In genomic region chr13:46086985-46087384, GRCh38 we compare ENCODE assay signal across 31 cellular contexts. TPM values are rescaled to one million over a fixed set of nuclear protein-coding genes. Genes with fewer than 3 reads are reported as not detected.
"Had no signal": no experiment of that assay in that cellular context is flagged by ENCODE, and none has a peak within 500 bp of the region (broad histone marks: within the 10 kb centered on the region; RNA-seq: fewer than 3 reads in every experiment).

No MANE protein-coding gene starts in this region.

- H3K27ac ChIP-seq: adrenal gland, body of pancreas, breast epithelium, RWPE1, SJCRH30 had no signal

- H3K4me1 ChIP-seq: adrenal gland, body of pancreas, breast epithelium, SJCRH30 had no signal

- FAIRE-seq: astrocyte, RCC 7860, TTC549 had no signal

- H3K9me3 ChIP-seq: adrenal gland, body of pancreas, breast epithelium, SJCRH30, SK-N-SH had no signal

- H3K27me3 ChIP-seq: adrenal gland, body of pancreas, breast epithelium, SJCRH30 had no signal

- H3K36me3 ChIP-seq: adrenal gland, breast epithelium, SJCRH30 had no signal

- H3K4me3 ChIP-seq: adrenal gland, body of pancreas, breast epithelium, SJCRH30 had no signal

- ATAC-seq: activated CD4-positive, alpha-beta T cell treated with anti-CD3 and anti-CD28 coated beads for 36 hours; activated CD4-positive, CD25-positive, alpha-beta regulatory T cell treated with anti-CD3 and anti-CD28 coated beads, Interleukin-2, amount 50 U/mL, for 24 hours; activated CD8-positive, alpha-beta T cell treated with anti-CD3 and anti-CD28 coated beads, Interleukin-2, amount 10 ng/mL, durations not matched to agents 7 days and 5 days; activated naive CD4-positive, alpha-beta T cell treated with anti-CD3 and anti-CD28 coated beads, Interleukin-2, amount 50 U/mL, for 72 hours; body of pancreas; PC-3; Right ventricle myocardium inferior had no signal

- DNase-seq: activated CD4-positive, alpha-beta T cell treated with anti-CD3 and anti-CD28 coated beads for 36 hours; activated CD4-positive, alpha-beta T cell treated with anti-CD3 and anti-CD28 coated beads, Interleukin-2, amount 10 ng/mL, durations not matched to agents 7 days and 5 days; activated CD4-positive, alpha-beta T cell treated with anti-CD3 and anti-CD28 coated beads, Interleukin-2, amount 50 U/mL, for 48 hours; activated CD8-positive, alpha-beta T cell treated with anti-CD3 and anti-CD28 coated beads, Interleukin-2, amount 10 ng/mL, durations not matched to agents 7 days and 5 days; activated gamma-delta T cell; activated naive CD4-positive, alpha-beta T cell treated with anti-CD3 and anti-CD28 coated beads for 36 hours; activated T-cell treated with anti-CD3 and anti-CD28 coated beads, Interleukin-2, amount 50 U/mL, for 24 hours; adrenal gland; body of pancreas; NCI-H1092 treated with DMSO at 0.1 percent for 48 hours; NCI-H1417; NCI-H146; NCI-H187; NCI-H2081 treated with DMSO at 0.1 percent for 48 hours; NCI-H510A; NCI-H748 treated with DMSO at 0.1 percent for 48 hours; NK-92 treated with Interleukin-12 subunit alpha and Interleukin-12 subunit beta, amount 100 ng/mL, for 24 hours; PC-3; SJCRH30; SK-N-SH had no signal

- H3K4me2 ChIP-seq: SK-N-SH had no signal

RNA-seq across cellular contexts. Expression of gene CPB2, which starts 17.8 kb away (rescaled TPM):
- total RNA-seq: activated CD4-positive, alpha-beta T cell treated with anti-CD3 and anti-CD28 coated beads for 36 hours; activated CD4-positive, alpha-beta T cell treated with anti-CD3 and anti-CD28 coated beads, Interleukin-2, amount 10 ng/mL, durations not matched to agents 7 days and 5 days; activated CD8-positive, alpha-beta T cell treated with anti-CD3 and anti-CD28 coated beads, Interleukin-2, amount 10 ng/mL, durations not matched to agents 7 days and 5 days; activated naive CD4-positive, alpha-beta T cell treated with anti-CD3 and anti-CD28 coated beads for 36 hours; activated naive CD4-positive, alpha-beta T cell treated with anti-CD3 and anti-CD28 coated beads, Interleukin-2, amount 50 U/mL, for 72 hours; activated T-helper 2 cell treated with anti-CD3 and anti-CD28 coated beads, Interferon-gamma antibody, Interleukin-2, Interleukin-4, amounts not matched to agents 10 μg/mL and 5 μg/mL and 100 μg/mL, durations not matched to agents 14 hours and 24 hours and 36 hours; astrocyte; breast epithelium; cardiac septum; M059J; PC-3; Right ventricle myocardium inferior; SJCRH30 had no signal
- polyA plus RNA-seq: SK-N-SH had no signal
